ENCODE assay signal across 8 cellular contexts in the genomic region with DNA sequence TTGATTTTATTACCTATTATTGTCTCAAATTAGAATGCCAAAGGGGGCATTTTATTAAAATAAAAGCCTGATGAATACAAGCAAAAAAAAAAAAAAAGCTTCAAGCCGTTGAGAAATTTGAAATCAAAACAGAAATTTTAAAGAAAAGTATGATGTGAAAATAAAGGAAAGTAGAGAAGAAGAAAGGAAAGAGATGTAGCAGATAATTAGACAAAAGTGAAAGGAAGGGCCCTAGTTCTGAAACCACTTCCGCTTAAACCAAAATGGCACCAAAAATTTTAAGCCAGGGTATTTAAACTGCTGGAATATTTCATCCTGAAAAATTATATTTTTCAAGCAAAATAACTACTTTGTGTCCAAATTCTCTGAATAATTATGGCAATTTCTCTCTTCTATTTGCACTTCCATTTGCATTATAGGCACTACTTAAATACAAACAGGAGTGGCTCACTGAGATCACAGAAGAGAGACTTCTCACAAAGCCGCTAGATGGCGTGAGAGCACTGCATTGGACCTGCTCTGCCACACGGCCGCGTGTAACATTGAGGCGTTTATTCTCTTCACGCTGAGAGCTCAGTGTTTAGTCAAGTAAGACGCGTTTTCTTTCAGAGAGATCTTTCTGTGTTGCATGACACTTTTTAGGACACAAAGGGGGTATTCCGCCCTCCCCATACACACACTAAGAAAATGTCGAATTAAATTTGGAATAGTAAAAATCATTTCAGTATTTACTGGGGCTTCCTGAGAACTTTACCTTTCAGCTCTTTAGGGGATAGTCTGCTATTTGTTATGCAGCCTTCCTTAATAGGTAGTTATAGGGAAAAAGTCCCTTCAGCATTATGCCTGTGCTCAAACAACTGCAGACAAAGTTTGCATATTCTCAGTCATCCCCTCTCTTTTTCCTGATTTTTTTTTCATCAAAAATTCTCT.
A peak's percentile ranks its signal among the peaks of the same experiment; 100 is the strongest.
DNase-seq lines count a peak whose midpoint lies in the region; ATAC-seq and FAIRE-seq lines count a peak whose summit lies in the region.

No MANE protein-coding gene starts in this region.

- FAIRE-seq in A204.1 (lab: Jason Lieb, UNC) = peak; percentile 87

- DNase-seq in NCI-H2029 treated with DMSO at 0.1 percent for 48 hours (lab: John Stamatoyannopoulos, UW) = peak; percentile 56
- DNase-seq in T-helper 9 cell = peak; percentile 69
- peak; percentile 97 for DNase-seq in astrocyte of the hippocampus (ENCODE audit: low read depth, low spot score)
- DNase-seq in hypothalamus (lab: John Stamatoyannopoulos, UW) = peak in 48 of 51 donors; percentile 7 to 95 (median 70)
- peak; percentile 31 for DNase-seq in skeletal muscle cell (ENCODE audit: low read depth)

- H3K4me3 ChIP-seq in skeletal muscle cell (ENCODE audit: low read depth, low read length) = no peak overlapping the region

- ATAC-seq in GM18520 (IDR thresholded peaks at IDR 0.05; ENCODE audit: unreplicated experiment) = peak; percentile 98
- ATAC-seq in HG03060 (IDR thresholded peaks at IDR 0.05; ENCODE audit: low read depth, unreplicated experiment) = peak; percentile 99

Comparison
In these comparisons a context has a peak if more than half of its experiments do, and no peak if none do; other contexts are left out.
1. DNase-seq: peak in every context shown above with its lines; median percentile 97 in astrocyte of the hippocampus; 70 in hypothalamus; 69 in T-helper 9 cell; 56 in NCI-H2029 treated with DMSO at 0.1 percent for 48 hours; 31 in skeletal muscle cell.